10 cellular contexts compared by ENCODE assay signal in genomic region chr12:75816892-75817291, GRCh38.
DNase-seq lines count a peak whose midpoint lies in the region; ATAC-seq, FAIRE-seq and TF ChIP-seq lines count a peak whose summit lies in the region.
"Had no signal": no experiment of that assay in that cellular context is flagged by ENCODE, and none has a peak within 500 bp of the region (broad histone marks: within the 10 kb centered on the region; RNA-seq: fewer than 3 reads in every experiment).

No MANE protein-coding gene starts in this region.

- DNase-seq in AG20443 (ENCODE audit: low spot score): peak; percentile 26
- DNase-seq in GM19239 (ENCODE audit: insufficient read length, low spot score): no peak
- peak in 1 of 2 experiments; percentile 71 for DNase-seq in PC-9
- peak; percentile 85 to 92 for DNase-seq in foreskin fibroblast
- DNase-seq in anterior cingulate cortex (lab: John Stamatoyannopoulos, UW): no peak
- DNase-seq in ascending aorta (ENCODE audit: low spot score in 2 of 2): no peak
- DNase-seq: activated naive CD4-positive, alpha-beta T cell; stimulated activated CD8-positive, alpha-beta memory T cell treated with anti-CD3 and anti-CD28 coated beads, Interleukin-4, amount 100 ng/mL, for 48 hours had no signal

- H3K79me2 ChIP-seq in PC-9 (ENCODE audit: low read depth): no peaks in the 10 kb centered on the region

- intact Hi-C loops in PC-9 (cut with micrococcal nuclease; ENCODE audit: unreplicated experiment): loop anchor here (2.0 to 5.0 kb wide), 5 partner anchors 35 to 290 kb away; partner anchors contain the start of gene PHLDA1
- intact Hi-C loops in ascending aorta (cut with DNase I): loop anchor here (10.0 kb wide), 1 partner anchor 422 kb away; the partner anchor contains the start of gene GLIPR1L2

- ATAC-seq in GM21737 (IDR thresholded peaks at IDR 0.05; ENCODE audit: unreplicated experiment) (no peak), GM19035 (IDR thresholded peaks at IDR 0.05; ENCODE audit: unreplicated experiment) (no peak)

- H3K4me3 ChIP-seq in PC-9 (no peak overlapping the region), foreskin fibroblast (ENCODE audit: low read depth in 1 of 2, low read length in 2 of 2) (no peak overlapping the region), ascending aorta (no peak overlapping the region)

- H2AFZ ChIP-seq in PC-9: no peak overlapping the region

- BruUV-seq in PC-9 (replicated peaks; lab: Mats Ljungman, UMichigan): no TSS peak

- TF ChIP-seq CTCF in PC-9 (conservative IDR thresholded peaks at IDR 0.05) (peak; percentile 47; the same call in 1 of the 2 replicates), foreskin fibroblast (IDR thresholded peaks at IDR 0.05; ENCODE audit: low read depth, low read length) (no peak), ascending aorta (IDR thresholded peaks at IDR 0.05) (no peak)

- H3K36me3 ChIP-seq in PC-9 (ENCODE audit: low read depth): no peaks in the 10 kb centered on the region
- no peaks in the 10 kb centered on the region for H3K36me3 ChIP-seq in ascending aorta

- peak; percentile 8 for FAIRE-seq in GM19239 (lab: Jason Lieb, UNC)

- POLR2A ChIA-PET in PC-9 (lab: Charles Lee; ENCODE audit: unreplicated experiment): interaction anchor here (0.7 kb wide), 1 partner anchor 19 kb away, joined by 8 read pairs; no protein-coding TSS in a partner anchor

- H3F3A ChIP-seq in PC-9 (ENCODE audit: insufficient read depth, low read depth): peaks cover 4% of the 10 kb centered on the region; the same call in 1 of the 2 replicates

- H3K27me3 ChIP-seq in PC-9 (ENCODE audit: insufficient read depth, low read depth) (no peaks in the 10 kb centered on the region), ascending aorta (no peaks in the 10 kb centered on the region)

- peaks cover 10% of the 10 kb centered on the region for H3K4me1 ChIP-seq in PC-9 (replicated peaks; ENCODE audit: insufficient read depth)
- H3K4me1 ChIP-seq in ascending aorta: peaks cover 0 to 2% of the 10 kb centered on the region in 2 donors

- H3K27ac ChIP-seq in PC-9: peak overlapping the region; percentile 39; the same call in 1 of the 2 replicates
- H3K27ac ChIP-seq in ascending aorta: no peak overlapping the region

- H3K4me2 ChIP-seq in PC-9: no peak overlapping the region

- 0 out of 2 replicates have a peak, but pooled peaks cover 14% of the 10 kb centered on the region for H3K9me3 ChIP-seq in PC-9 (ENCODE audit: insufficient read depth, low read depth)
- H3K9me3 ChIP-seq in ascending aorta: no peaks in the 10 kb centered on the region

- H3K9me2 ChIP-seq in PC-9 (ENCODE audit: insufficient read depth): no peaks in the 10 kb centered on the region

- no peaks in the 10 kb centered on the region for H4K20me1 ChIP-seq in PC-9 (ENCODE audit: insufficient read depth)

- CTCF ChIA-PET in PC-9 (lab: Charles Lee): interaction anchor here (0.6 kb wide), 1 partner anchor 72 kb away, joined by 3 read pairs; no protein-coding TSS in a partner anchor

Comparison
In these comparisons a context has a peak if more than half of its experiments do, and no peak if none do; other contexts are left out.
1. DNase-seq: peak in AG20443 (single experiment) and foreskin fibroblast (2 of 2); none in GM19239 (single experiment), anterior cingulate cortex (0 of 58) and ascending aorta (0 of 2).